In genomic region chr5:107572800-107573368, GRCh38 we compare ENCODE assay signal across 1 cellular context.
TF ChIP-seq lines count a peak whose summit lies in the region.

No MANE protein-coding gene starts in this region.

TF ChIP-seq in SK-N-SH, 30 proteins besides CTCF, POLR2A, EP300 and RAD21:
- TF ChIP-seq FOSL2 (IDR thresholded peaks at IDR 0.05; ENCODE audit: borderline replicate concordance, low read depth) = no peak
- no peak for TF ChIP-seq EZH2phosphoT487 (IDR thresholded peaks at IDR 0.05; ENCODE audit: borderline replicate concordance, low read depth)
- TF ChIP-seq SMC3 (IDR thresholded peaks at IDR 0.05; ENCODE audit: low read depth, low read length) = no peak
- no peak for TF ChIP-seq MEF2A (IDR thresholded peaks at IDR 0.05; ENCODE audit: borderline replicate concordance, low read depth)
TF ChIP-seq in SK-N-SH: peak in this region for 0.
